9 cellular contexts compared by ENCODE assay signal in the genomic region with DNA sequence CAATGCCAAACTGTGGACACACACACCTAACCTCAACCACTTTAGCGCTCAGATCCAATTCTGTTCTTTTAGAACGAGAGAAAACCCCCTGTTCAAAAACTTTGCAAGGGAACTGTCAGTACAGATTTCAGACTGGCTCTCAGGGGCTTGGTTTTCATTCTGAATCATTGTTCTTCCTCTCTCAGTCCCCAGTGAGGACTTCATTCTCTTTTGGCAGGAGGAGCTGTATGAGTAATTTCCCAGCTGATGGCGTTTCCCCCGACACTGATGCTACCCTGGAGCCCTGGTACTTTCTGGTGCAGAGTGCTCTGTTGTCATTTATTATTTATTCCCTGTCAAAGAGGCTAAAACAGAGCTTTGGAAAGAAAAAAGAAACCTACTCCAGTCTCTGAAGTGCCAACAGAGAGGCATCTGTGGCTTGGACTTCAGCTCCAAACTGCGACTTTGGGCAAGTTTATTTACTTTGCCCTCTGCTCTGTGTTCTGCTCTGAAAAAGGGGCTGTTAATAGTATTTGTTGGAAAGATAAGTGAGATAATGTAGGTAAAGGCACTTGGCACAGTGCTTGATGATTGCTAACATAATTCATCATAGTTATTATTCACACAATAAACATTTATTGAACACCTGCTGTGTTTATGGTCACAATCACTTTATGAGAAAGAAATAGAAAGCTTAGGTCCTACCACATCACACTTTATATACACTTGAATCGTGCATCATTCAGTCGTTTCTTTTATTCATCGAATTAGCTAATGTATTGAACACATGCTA. TPM values are rescaled to one million over a fixed set of nuclear protein-coding genes. Genes with fewer than 3 reads are reported as not detected.
DNase-seq lines count a peak whose midpoint lies in the region; ATAC-seq and TF ChIP-seq lines count a peak whose summit lies in the region.
"Had no signal": no experiment of that assay in that cellular context is flagged by ENCODE, and none has a peak within 500 bp of the region (broad histone marks: within the 10 kb centered on the region; RNA-seq: fewer than 3 reads in every experiment).

No MANE protein-coding gene starts in this region.

- H3K27me3 ChIP-seq in layer of hippocampus (ENCODE audit: control insufficient read depth, insufficient read depth, low read length) = no peaks in the 10 kb centered on the region
- H3K27me3 ChIP-seq in left lung = no peaks in the 10 kb centered on the region

- H3K27ac Mint-ChIP-seq in activated T-helper 1 cell treated with anti-CD3 and anti-CD28 coated beads, Interleukin-12 subunit alpha, Interleukin-12 subunit beta, Interleukin-2, Interleukin-4 antibody, amounts not matched to agents 30 ng/mL and 10 ng/mL and 1 ng/mL, durations not matched to agents 14 hours and 24 hours and 36 hours = peak overlapping the region; percentile 45

- DNase-seq in GM04503 (ENCODE audit: low read depth) (peak; percentile 44), DMS153 treated with DMSO at 0.1 percent for 48 hours (lab: John Stamatoyannopoulos, UW; ENCODE audit: unreplicated experiment) (no peak), left lung (no peak), NCI-H1930 (lab: John Stamatoyannopoulos, UW) (no peak)
- no peak for DNase-seq in activated T-helper 1 cell treated with anti-CD3 and anti-CD28 coated beads, Interleukin-12 subunit alpha, Interleukin-12 subunit beta, Interleukin-2, Interleukin-4 antibody, amounts not matched to agents 30 ng/mL and 10 ng/mL and 1 ng/mL, durations not matched to agents 14 hours and 24 hours and 36 hours (ENCODE audit: low spot score)
- DNase-seq: mucosa of descending colon had no signal

- intact Hi-C loops in activated T-helper 1 cell treated with anti-CD3 and anti-CD28 coated beads, Interleukin-12 subunit alpha, Interleukin-12 subunit beta, Interleukin-2, Interleukin-4 antibody, amounts not matched to agents 30 ng/mL and 10 ng/mL and 1 ng/mL, durations not matched to agents 14 hours and 24 hours and 36 hours (cut with micrococcal nuclease) = no loop called here
- intact Hi-C loops in left lung (cut with DNase I) = no loop called here

- no peaks in the 10 kb centered on the region for H3K4me1 ChIP-seq in left lung

- no peak overlapping the region for H3K4me3 ChIP-seq in left lung
- H3K4me3 ChIP-seq: mucosa of descending colon had no signal

- peaks cover 14% of the 10 kb centered on the region for H3K4me1 Mint-ChIP-seq in activated T-helper 1 cell treated with anti-CD3 and anti-CD28 coated beads, Interleukin-12 subunit alpha, Interleukin-12 subunit beta, Interleukin-2, Interleukin-4 antibody, amounts not matched to agents 30 ng/mL and 10 ng/mL and 1 ng/mL, durations not matched to agents 14 hours and 24 hours and 36 hours (ENCODE audit: low read depth)

- H3K27ac ChIP-seq in layer of hippocampus (ENCODE audit: low read depth, low read length) (peak overlapping the region; percentile 48), left lung (no peak overlapping the region)

- peaks cover 43% of the 10 kb centered on the region for H3K36me3 Mint-ChIP-seq in activated T-helper 1 cell treated with anti-CD3 and anti-CD28 coated beads, Interleukin-12 subunit alpha, Interleukin-12 subunit beta, Interleukin-2, Interleukin-4 antibody, amounts not matched to agents 30 ng/mL and 10 ng/mL and 1 ng/mL, durations not matched to agents 14 hours and 24 hours and 36 hours (ENCODE audit: low read depth)

- H3K9me3 ChIP-seq in left lung = no peaks in the 10 kb centered on the region
- H3K9me3 ChIP-seq: mucosa of descending colon had no signal

- H3K4me3 Mint-ChIP-seq in activated T-helper 1 cell treated with anti-CD3 and anti-CD28 coated beads, Interleukin-12 subunit alpha, Interleukin-12 subunit beta, Interleukin-2, Interleukin-4 antibody, amounts not matched to agents 30 ng/mL and 10 ng/mL and 1 ng/mL, durations not matched to agents 14 hours and 24 hours and 36 hours = no peak overlapping the region

- H3K36me3 ChIP-seq in left lung = peaks cover 0 to 100% of the 10 kb centered on the region in 2 donors

- TF ChIP-seq CTCF in left lung (IDR thresholded peaks at IDR 0.05) = no peak

- no peaks in the 10 kb centered on the region for H3K9me3 Mint-ChIP-seq in activated T-helper 1 cell treated with anti-CD3 and anti-CD28 coated beads, Interleukin-12 subunit alpha, Interleukin-12 subunit beta, Interleukin-2, Interleukin-4 antibody, amounts not matched to agents 30 ng/mL and 10 ng/mL and 1 ng/mL, durations not matched to agents 14 hours and 24 hours and 36 hours

- no peaks in the 10 kb centered on the region for H3K27me3 Mint-ChIP-seq in activated T-helper 1 cell treated with anti-CD3 and anti-CD28 coated beads, Interleukin-12 subunit alpha, Interleukin-12 subunit beta, Interleukin-2, Interleukin-4 antibody, amounts not matched to agents 30 ng/mL and 10 ng/mL and 1 ng/mL, durations not matched to agents 14 hours and 24 hours and 36 hours (ENCODE audit: insufficient read depth)

- ATAC-seq in GM21619 (IDR thresholded peaks at IDR 0.05; ENCODE audit: unreplicated experiment) (peak; percentile 80), GM18870 (IDR thresholded peaks at IDR 0.05; ENCODE audit: unreplicated experiment) (no peak), left lung (no peak)
- ATAC-seq: mucosa of descending colon had no signal

RNA-seq across cellular contexts. Expression of a gene that starts 28.3 kb away (rescaled TPM):
- 6.9 and 8.1 TPM in 2 replicates for total RNA-seq in activated T-helper 1 cell treated with anti-CD3 and anti-CD28 coated beads, Interleukin-12 subunit alpha, Interleukin-12 subunit beta, Interleukin-2, Interleukin-4 antibody, amounts not matched to agents 30 ng/mL and 10 ng/mL and 1 ng/mL, durations not matched to agents 14 hours and 24 hours and 36 hours
- 1 to 10 TPM; 4.3 to 9.8 TPM for total RNA-seq in left lung

RNA-seq across cellular contexts. Expression of a gene that starts 34.0 kb away (rescaled TPM):
- 57.0 and 59.8 TPM in 2 replicates for total RNA-seq in activated T-helper 1 cell treated with anti-CD3 and anti-CD28 coated beads, Interleukin-12 subunit alpha, Interleukin-12 subunit beta, Interleukin-2, Interleukin-4 antibody, amounts not matched to agents 30 ng/mL and 10 ng/mL and 1 ng/mL, durations not matched to agents 14 hours and 24 hours and 36 hours
- total RNA-seq in left lung = 10 to 100 TPM; 46.6 to 61.2 TPM
